2 cellular contexts compared by ENCODE assay signal in the genomic region with DNA sequence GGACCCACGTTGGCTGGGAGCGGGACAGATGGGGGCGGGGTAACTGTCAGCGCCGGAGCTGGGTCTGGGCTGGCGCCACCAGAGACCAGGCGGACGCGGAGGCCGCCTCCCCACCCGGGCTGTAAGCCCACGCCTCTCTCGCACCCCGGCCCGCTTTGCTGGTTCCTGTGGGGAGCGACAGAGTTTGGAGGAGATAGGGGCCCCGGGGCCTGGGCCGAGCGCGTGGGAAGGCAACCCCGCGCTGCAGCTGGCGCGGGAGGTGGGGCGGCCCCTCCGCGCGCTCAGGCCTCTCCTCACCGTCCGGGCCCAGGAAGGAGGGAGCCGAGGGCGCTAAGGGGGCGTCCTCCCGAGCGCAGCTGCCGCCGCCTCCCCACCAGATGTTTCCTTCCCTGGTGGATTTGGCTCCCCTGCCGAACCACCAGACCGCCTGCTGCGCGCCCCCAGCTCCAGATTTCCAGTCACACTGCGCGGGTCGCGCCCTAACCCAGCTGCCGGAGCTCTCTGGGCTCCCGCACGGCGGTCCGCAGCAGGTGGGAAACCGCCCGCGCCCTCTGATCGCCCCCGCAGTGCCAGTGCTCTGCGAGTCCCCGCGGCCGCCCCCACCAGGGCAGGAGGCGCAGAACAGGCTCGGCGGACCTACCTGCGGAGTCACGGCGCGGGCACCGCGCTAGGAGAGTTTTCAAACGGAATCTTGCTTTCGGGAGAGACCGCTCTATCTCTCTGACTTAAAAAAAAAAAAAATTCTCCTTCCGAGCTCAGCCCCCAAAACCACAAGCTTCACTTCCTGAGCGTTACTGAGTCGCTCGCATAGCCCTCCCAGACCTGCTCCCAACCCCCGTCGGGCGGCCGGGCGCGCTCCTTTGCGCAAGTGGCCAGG.
A peak's percentile ranks its signal among the peaks of the same experiment; 100 is the strongest.
TF ChIP-seq lines count a peak whose summit lies in the region.

No MANE protein-coding gene starts in this region.

TF ChIP-seq in HCT116, 20 proteins besides CTCF, POLR2A, EP300 and RAD21:
- TF ChIP-seq POLR2AphosphoS5 (IDR thresholded peaks at IDR 0.05; ENCODE audit: low read depth, low read length) = peak; percentile 73
- TF ChIP-seq, protein P1, sequence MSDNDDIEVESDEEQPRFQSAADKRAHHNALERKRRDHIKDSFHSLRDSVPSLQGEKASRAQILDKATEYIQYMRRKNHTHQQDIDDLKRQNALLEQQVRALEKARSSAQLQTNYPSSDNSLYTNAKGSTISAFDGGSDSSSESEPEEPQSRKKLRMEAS (IDR thresholded peaks at IDR 0.05) = 0 out of 2 replicates have a peak, but pooled peaks have one; percentile 31
- peak; percentile 59 for TF ChIP-seq TCF7L2 (IDR thresholded peaks at IDR 0.05; ENCODE audit: borderline replicate concordance, extremely low read depth, insufficient read depth, insufficient read length)
- no peak for TF ChIP-seq ZNF274 (IDR thresholded peaks at IDR 0.05; ENCODE audit: low read depth, low read length)
- TF ChIP-seq, protein P2, sequence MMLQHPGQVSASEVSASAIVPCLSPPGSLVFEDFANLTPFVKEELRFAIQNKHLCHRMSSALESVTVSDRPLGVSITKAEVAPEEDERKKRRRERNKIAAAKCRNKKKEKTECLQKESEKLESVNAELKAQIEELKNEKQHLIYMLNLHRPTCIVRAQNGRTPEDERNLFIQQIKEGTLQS (IDR thresholded peaks at IDR 0.05) = no peak
- TF ChIP-seq ZFX (IDR thresholded peaks at IDR 0.05) = peak; percentile 56; the same call in 1 of the 2 replicates
- peak; percentile 99 for TF ChIP-seq EGR1 (IDR thresholded peaks at IDR 0.05; ENCODE audit: low read depth)

TF ChIP-seq in HepG2, 621 proteins besides CTCF, POLR2A, EP300 and RAD21 (continued from another document and continues in another):
- TF ChIP-seq, protein P3, sequence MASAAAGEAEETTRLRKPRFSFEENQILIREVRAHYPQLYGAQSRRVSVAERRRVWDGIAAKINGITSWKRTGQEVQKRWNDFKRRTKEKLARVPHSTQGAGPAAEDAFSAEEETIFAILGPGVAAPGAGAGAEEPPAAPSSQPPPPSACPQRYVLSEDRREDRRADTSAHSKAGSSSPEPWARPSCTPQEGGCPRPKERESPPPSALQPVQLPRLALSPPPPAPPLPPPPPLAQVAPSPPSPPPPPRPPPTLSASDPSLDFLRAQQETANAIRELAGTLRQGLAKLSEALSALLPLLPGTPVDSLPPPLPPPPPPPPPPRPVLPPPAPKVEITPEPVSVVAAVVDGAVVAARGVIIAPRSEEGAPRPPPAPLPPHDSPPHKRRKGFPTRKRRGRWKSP (CRISPR knock-in tag; IDR thresholded peaks at IDR 0.05) = peak; percentile 95
- TF ChIP-seq RBFOX2 (IDR thresholded peaks at IDR 0.05; ENCODE audit: low read depth, low read length) (peak; percentile 95), ZNF136 (CRISPR knock-in tag; IDR thresholded peaks at IDR 0.05; ENCODE audit: low read depth) (no peak), MYC (CRISPR knock-in tag; IDR thresholded peaks at IDR 0.05; ENCODE audit: borderline replicate concordance) (peak; percentile 44; the same call in 1 of the 2 replicates), SRSF9 (IDR thresholded peaks at IDR 0.05; ENCODE audit: borderline replicate concordance, insufficient read depth, low read depth, low read length, poor library complexity, severe bottlenecking) (no peak), TCF7 (IDR thresholded peaks at IDR 0.05; ENCODE audit: low read depth) (no peak), MZF1 (CRISPR knock-in tag; IDR thresholded peaks at IDR 0.05; ENCODE audit: borderline replicate concordance) (no peak), SP1 (IDR thresholded peaks at IDR 0.05) (no peak), SP1 (CRISPR knock-in tag; IDR thresholded peaks at IDR 0.05) (no peak; the same call in 1 of the 2 replicates), CCDC6 (CRISPR knock-in tag; IDR thresholded peaks at IDR 0.05) (peak; percentile 81; the same call in 1 of the 2 replicates), GATAD1 (CRISPR knock-in tag; IDR thresholded peaks at IDR 0.05) (peak; percentile 45; the same call in 1 of the 2 replicates), HOXA5 (CRISPR knock-in tag; IDR thresholded peaks at IDR 0.05) (no peak), SOX5 (CRISPR knock-in tag; IDR thresholded peaks at IDR 0.05; ENCODE audit: borderline replicate concordance) (no peak), SUZ12 (IDR thresholded peaks at IDR 0.05; ENCODE audit: low read depth, low read length) (no peak), ATM (IDR thresholded peaks at IDR 0.05; ENCODE audit: borderline replicate concordance) (no peak), ZFYVE20 (CRISPR knock-in tag; IDR thresholded peaks at IDR 0.05; ENCODE audit: borderline replicate concordance, low read depth) (no peak), ZNF83 (CRISPR knock-in tag; IDR thresholded peaks at IDR 0.05; ENCODE audit: borderline replicate concordance) (0 out of 2 replicates have a peak, but pooled peaks have one; percentile 71), ZNF235 (CRISPR knock-in tag; IDR thresholded peaks at IDR 0.05; ENCODE audit: borderline replicate concordance) (no peak), NFE2L1 (CRISPR knock-in tag; IDR thresholded peaks at IDR 0.05; ENCODE audit: borderline replicate concordance) (no peak), ASH2L (IDR thresholded peaks at IDR 0.05; ENCODE audit: insufficient read length, low read depth, low read length) (peak; percentile 43), ONECUT2 (CRISPR knock-in tag; IDR thresholded peaks at IDR 0.05) (no peak), KLF11 (CRISPR knock-in tag; IDR thresholded peaks at IDR 0.05) (no peak), ZNF333 (CRISPR knock-in tag; IDR thresholded peaks at IDR 0.05; ENCODE audit: borderline replicate concordance) (peak; percentile 64; the same call in 1 of the 2 replicates), AGO2 (optimal IDR thresholded peaks at IDR 0.05; ENCODE audit: low read depth, low read length) (peak; percentile 90), ZNF382 (CRISPR knock-in tag; IDR thresholded peaks at IDR 0.05; ENCODE audit: borderline replicate concordance) (no peak), SRSF4 (IDR thresholded peaks at IDR 0.05; ENCODE audit: low read depth, low read length, poor library complexity, severe bottlenecking) (no peak)
- TF ChIP-seq, protein P4, sequence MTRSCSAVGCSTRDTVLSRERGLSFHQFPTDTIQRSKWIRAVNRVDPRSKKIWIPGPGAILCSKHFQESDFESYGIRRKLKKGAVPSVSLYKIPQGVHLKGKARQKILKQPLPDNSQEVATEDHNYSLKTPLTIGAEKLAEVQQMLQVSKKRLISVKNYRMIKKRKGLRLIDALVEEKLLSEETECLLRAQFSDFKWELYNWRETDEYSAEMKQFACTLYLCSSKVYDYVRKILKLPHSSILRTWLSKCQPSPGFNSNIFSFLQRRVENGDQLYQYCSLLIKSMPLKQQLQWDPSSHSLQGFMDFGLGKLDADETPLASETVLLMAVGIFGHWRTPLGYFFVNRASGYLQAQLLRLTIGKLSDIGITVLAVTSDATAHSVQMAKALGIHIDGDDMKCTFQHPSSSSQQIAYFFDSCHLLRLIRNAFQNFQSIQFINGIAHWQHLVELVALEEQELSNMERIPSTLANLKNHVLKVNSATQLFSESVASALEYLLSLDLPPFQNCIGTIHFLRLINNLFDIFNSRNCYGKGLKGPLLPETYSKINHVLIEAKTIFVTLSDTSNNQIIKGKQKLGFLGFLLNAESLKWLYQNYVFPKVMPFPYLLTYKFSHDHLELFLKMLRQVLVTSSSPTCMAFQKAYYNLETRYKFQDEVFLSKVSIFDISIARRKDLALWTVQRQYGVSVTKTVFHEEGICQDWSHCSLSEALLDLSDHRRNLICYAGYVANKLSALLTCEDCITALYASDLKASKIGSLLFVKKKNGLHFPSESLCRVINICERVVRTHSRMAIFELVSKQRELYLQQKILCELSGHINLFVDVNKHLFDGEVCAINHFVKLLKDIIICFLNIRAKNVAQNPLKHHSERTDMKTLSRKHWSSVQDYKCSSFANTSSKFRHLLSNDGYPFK (CRISPR knock-in tag; IDR thresholded peaks at IDR 0.05; ENCODE audit: borderline replicate concordance) = no peak; the same call in 1 of the 2 replicates
- TF ChIP-seq, protein P5, sequence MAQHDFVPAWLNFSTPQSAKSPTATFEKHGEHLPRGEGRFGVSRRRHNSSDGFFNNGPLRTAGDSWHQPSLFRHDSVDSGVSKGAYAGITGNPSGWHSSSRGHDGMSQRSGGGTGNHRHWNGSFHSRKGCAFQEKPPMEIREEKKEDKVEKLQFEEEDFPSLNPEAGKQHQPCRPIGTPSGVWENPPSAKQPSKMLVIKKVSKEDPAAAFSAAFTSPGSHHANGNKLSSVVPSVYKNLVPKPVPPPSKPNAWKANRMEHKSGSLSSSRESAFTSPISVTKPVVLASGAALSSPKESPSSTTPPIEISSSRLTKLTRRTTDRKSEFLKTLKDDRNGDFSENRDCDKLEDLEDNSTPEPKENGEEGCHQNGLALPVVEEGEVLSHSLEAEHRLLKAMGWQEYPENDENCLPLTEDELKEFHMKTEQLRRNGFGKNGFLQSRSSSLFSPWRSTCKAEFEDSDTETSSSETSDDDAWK (CRISPR knock-in tag; IDR thresholded peaks at IDR 0.05) = no peak
- TF ChIP-seq, protein P6, sequence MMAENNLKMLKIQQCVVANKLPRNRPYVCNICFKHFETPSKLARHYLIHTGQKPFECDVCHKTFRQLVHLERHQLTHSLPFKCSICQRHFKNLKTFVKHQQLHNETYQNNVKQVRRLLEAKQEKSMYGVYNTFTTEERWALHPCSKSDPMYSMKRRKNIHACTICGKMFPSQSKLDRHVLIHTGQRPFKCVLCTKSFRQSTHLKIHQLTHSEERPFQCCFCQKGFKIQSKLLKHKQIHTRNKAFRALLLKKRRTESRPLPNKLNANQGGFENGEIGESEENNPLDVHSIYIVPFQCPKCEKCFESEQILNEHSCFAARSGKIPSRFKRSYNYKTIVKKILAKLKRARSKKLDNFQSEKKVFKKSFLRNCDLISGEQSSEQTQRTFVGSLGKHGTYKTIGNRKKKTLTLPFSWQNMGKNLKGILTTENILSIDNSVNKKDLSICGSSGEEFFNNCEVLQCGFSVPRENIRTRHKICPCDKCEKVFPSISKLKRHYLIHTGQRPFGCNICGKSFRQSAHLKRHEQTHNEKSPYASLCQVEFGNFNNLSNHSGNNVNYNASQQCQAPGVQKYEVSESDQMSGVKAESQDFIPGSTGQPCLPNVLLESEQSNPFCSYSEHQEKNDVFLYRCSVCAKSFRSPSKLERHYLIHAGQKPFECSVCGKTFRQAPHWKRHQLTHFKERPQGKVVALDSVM (CRISPR knock-in tag; IDR thresholded peaks at IDR 0.05) = peak; percentile 45; the same call in 1 of the 2 replicates
- TF ChIP-seq, protein P7, sequence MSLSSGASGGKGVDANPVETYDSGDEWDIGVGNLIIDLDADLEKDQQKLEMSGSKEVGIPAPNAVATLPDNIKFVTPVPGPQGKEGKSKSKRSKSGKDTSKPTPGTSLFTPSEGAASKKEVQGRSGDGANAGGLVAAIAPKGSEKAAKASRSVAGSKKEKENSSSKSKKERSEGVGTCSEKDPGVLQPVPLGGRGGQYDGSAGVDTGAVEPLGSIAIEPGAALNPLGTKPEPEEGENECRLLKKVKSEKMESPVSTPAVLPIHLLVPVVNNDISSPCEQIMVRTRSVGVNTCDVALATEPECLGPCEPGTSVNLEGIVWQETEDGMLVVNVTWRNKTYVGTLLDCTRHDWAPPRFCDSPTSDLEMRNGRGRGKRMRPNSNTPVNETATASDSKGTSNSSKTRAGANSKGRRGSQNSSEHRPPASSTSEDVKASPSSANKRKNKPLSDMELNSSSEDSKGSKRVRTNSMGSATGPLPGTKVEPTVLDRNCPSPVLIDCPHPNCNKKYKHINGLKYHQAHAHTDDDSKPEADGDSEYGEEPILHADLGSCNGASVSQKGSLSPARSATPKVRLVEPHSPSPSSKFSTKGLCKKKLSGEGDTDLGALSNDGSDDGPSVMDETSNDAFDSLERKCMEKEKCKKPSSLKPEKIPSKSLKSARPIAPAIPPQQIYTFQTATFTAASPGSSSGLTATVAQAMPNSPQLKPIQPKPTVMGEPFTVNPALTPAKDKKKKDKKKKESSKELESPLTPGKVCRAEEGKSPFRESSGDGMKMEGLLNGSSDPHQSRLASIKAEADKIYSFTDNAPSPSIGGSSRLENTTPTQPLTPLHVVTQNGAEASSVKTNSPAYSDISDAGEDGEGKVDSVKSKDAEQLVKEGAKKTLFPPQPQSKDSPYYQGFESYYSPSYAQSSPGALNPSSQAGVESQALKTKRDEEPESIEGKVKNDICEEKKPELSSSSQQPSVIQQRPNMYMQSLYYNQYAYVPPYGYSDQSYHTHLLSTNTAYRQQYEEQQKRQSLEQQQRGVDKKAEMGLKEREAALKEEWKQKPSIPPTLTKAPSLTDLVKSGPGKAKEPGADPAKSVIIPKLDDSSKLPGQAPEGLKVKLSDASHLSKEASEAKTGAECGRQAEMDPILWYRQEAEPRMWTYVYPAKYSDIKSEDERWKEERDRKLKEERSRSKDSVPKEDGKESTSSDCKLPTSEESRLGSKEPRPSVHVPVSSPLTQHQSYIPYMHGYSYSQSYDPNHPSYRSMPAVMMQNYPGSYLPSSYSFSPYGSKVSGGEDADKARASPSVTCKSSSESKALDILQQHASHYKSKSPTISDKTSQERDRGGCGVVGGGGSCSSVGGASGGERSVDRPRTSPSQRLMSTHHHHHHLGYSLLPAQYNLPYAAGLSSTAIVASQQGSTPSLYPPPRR (CRISPR knock-in tag; IDR thresholded peaks at IDR 0.05; ENCODE audit: borderline replicate concordance) = no peak
- TF ChIP-seq, protein P8, sequence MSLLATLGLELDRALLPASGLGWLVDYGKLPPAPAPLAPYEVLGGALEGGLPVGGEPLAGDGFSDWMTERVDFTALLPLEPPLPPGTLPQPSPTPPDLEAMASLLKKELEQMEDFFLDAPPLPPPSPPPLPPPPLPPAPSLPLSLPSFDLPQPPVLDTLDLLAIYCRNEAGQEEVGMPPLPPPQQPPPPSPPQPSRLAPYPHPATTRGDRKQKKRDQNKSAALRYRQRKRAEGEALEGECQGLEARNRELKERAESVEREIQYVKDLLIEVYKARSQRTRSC (CRISPR knock-in tag; IDR thresholded peaks at IDR 0.05; ENCODE audit: low read depth) = no peak
- TF ChIP-seq, protein P9, sequence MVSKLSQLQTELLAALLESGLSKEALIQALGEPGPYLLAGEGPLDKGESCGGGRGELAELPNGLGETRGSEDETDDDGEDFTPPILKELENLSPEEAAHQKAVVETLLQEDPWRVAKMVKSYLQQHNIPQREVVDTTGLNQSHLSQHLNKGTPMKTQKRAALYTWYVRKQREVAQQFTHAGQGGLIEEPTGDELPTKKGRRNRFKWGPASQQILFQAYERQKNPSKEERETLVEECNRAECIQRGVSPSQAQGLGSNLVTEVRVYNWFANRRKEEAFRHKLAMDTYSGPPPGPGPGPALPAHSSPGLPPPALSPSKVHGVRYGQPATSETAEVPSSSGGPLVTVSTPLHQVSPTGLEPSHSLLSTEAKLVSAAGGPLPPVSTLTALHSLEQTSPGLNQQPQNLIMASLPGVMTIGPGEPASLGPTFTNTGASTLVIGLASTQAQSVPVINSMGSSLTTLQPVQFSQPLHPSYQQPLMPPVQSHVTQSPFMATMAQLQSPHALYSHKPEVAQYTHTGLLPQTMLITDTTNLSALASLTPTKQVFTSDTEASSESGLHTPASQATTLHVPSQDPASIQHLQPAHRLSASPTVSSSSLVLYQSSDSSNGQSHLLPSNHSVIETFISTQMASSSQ (IDR thresholded peaks at IDR 0.05; ENCODE audit: low read depth) = no peak
- TF ChIP-seq, protein P9 (CRISPR knock-in tag; IDR thresholded peaks at IDR 0.05; ENCODE audit: borderline replicate concordance) = no peak
